Comparison of ENCODE assay signal across 8 cellular contexts in genomic region chr19:54266133-54266532, GRCh38. TPM values are rescaled to one million over a fixed set of nuclear protein-coding genes. Genes with fewer than 3 reads are reported as not detected.
DNase-seq lines count a peak whose midpoint lies in the region; ATAC-seq and TF ChIP-seq lines count a peak whose summit lies in the region.

No MANE protein-coding gene starts in this region.

- no peaks in the 10 kb centered on the region for H3K9me2 ChIP-seq in GM23338 (ENCODE audit: insufficient read depth)

- TF ChIP-seq CTCF in AG09319 (IDR thresholded peaks at IDR 0.05; ENCODE audit: low read depth, low read length) (peak; percentile 50), GM23338 (conservative IDR thresholded peaks at IDR 0.05; ENCODE audit: low read depth in 2 of 2) (peak; percentile 88 to 97), esophagus squamous epithelium (IDR thresholded peaks at IDR 0.05) (peak; percentile 47 to 69 (median 51)), nephron (IDR thresholded peaks at IDR 0.05; ENCODE audit: unreplicated experiment in 3 of 3) (peak; percentile 70 to 75 (median 71))

- no peaks in the 10 kb centered on the region for H3F3A ChIP-seq in GM23338 (replicated peaks; ENCODE audit: low read depth)

- H3K4me1 Mint-ChIP-seq in GM23338 (peaks cover 5% of the 10 kb centered on the region; the same call in 2 of the 3 replicates), nephron (no peaks in the 10 kb centered on the region)

- H3K27me3 Mint-ChIP-seq in GM23338 (ENCODE audit: insufficient read depth, low read depth, poor library complexity) (no peaks in the 10 kb centered on the region), nephron (ENCODE audit: low read depth) (peaks cover 7% of the 10 kb centered on the region)

- intact Hi-C loops in esophagus squamous epithelium (cut with DNase I), result no loop called here

- no peaks in the 10 kb centered on the region; the same call in 1 of the 2 replicates for H3K4me1 ChIP-seq in GM23338 (ENCODE audit: insufficient read depth)
- no peaks in the 10 kb centered on the region for H3K4me1 ChIP-seq in esophagus squamous epithelium

- H3K9me3 Mint-ChIP-seq in GM23338, result no peaks in the 10 kb centered on the region; the same call in 2 of the 3 replicates
- H3K9me3 Mint-ChIP-seq in nephron, result peaks cover 3% of the 10 kb centered on the region

- 0 out of 2 replicates have a peak overlapping the region, but pooled peaks have one; percentile 12 for H3K4me2 ChIP-seq in GM23338

- H3K36me3 ChIP-seq in GM23338 (ENCODE audit: insufficient read depth), result no peaks in the 10 kb centered on the region
- no peaks in the 10 kb centered on the region for H3K36me3 ChIP-seq in esophagus squamous epithelium

- no peak overlapping the region; the same call in 1 of the 2 replicates for H3K27ac Mint-ChIP-seq in GM23338
- no peak overlapping the region for H3K27ac Mint-ChIP-seq in nephron

- no peak overlapping the region for H2AFZ ChIP-seq in GM23338

- no peak overlapping the region for H3K4me3 Mint-ChIP-seq in GM23338
- no peak overlapping the region for H3K4me3 Mint-ChIP-seq in nephron

- WGBS in esophagus squamous epithelium, 2 donors, result 9 to 10% methylated on average over 6 of the region's 6 CpGs

- TF ChIP-seq POLR2A in esophagus squamous epithelium (IDR thresholded peaks at IDR 0.05), result no peak

- H3K27ac ChIP-seq in GM23338 (ENCODE audit: low read depth) (no peak overlapping the region), esophagus squamous epithelium (no peak overlapping the region)

- H3K27me3 ChIP-seq in GM23338 (ENCODE audit: insufficient read depth) (no peaks in the 10 kb centered on the region), esophagus squamous epithelium (peaks cover 0 to 25% (median 0%) of the 10 kb centered on the region in 4 donors)

- peak; percentile 11 for DNase-seq in AG09319 (ENCODE audit: extremely low read depth, low read depth)
- DNase-seq in GM23338 (ENCODE audit: low spot score), result peak; percentile 98
- DNase-seq in NOMO-1 treated with DMSO at 0.1 percent for 48 hours (lab: John Stamatoyannopoulos, UW; ENCODE audit: unreplicated experiment), result peak; percentile 43
- peak; percentile 45 for DNase-seq in activated CD8-positive, alpha-beta memory T cell treated with anti-CD3 and anti-CD28 coated beads, Interleukin-2, amount 50 U/mL, for 24 hours (ENCODE audit: extremely low read depth)
- no peak for DNase-seq in esophagus squamous epithelium (lab: John Stamatoyannopoulos, UW)
- DNase-seq in stimulated activated naive CD4-positive, alpha-beta T cell treated with Interleukin-2 at 50 U/mL for 16 hours (lab: John Stamatoyannopoulos, UW), result peak; percentile 57
- DNase-seq in NCI-H1048 (lab: John Stamatoyannopoulos, UW), result no peak

- no peaks in the 10 kb centered on the region for H4K20me1 ChIP-seq in GM23338 (replicated peaks; ENCODE audit: insufficient read depth)

- ATAC-seq in GM23338, result peak; percentile 100

- H3K36me3 Mint-ChIP-seq in GM23338 (ENCODE audit: low read depth) (no peaks in the 10 kb centered on the region), nephron (ENCODE audit: low read depth) (no peaks in the 10 kb centered on the region)

- no peaks in the 10 kb centered on the region for H3K79me2 ChIP-seq in GM23338 (replicated peaks; ENCODE audit: insufficient read depth)

- H3K4me3 ChIP-seq in GM23338, result no peak overlapping the region
- no peak overlapping the region for H3K4me3 ChIP-seq in esophagus squamous epithelium

- H3K9me3 ChIP-seq in esophagus squamous epithelium, result no peaks in the 10 kb centered on the region

TF ChIP-seq in GM23338, 12 proteins besides CTCF, POLR2A, EP300 and RAD21 (continues in another document):
- TF ChIP-seq ZNF114 (CRISPR knock-in tag; IDR thresholded peaks at IDR 0.05) (no peak), POLR2AphosphoS5 (IDR thresholded peaks at IDR 0.05; ENCODE audit: low read depth) (no peak), JUNB (IDR thresholded peaks at IDR 0.05; ENCODE audit: unreplicated experiment) (no peak), ETS1 (IDR thresholded peaks at IDR 0.05) (no peak), ZNF462 (CRISPR knock-in tag; IDR thresholded peaks at IDR 0.05) (peak; percentile 36; the same call in 1 of the 2 replicates)

RNA-seq across cellular contexts. Expression of gene LILRB5, which starts 9.1 kb away (rescaled TPM):
- total RNA-seq in GM23338 (2014; rRNA removed; shearing (Covaris generic)), result not detected in 2 replicates
- polyA plus RNA-seq in GM23338 (2016; fragmentation: Nextera tagmentation; extraction: Ambion mirVana), result not detected in 2 replicates
- 1 to 10 TPM in 3 of 4 donors, not detected in 1; 1.4 to 9.3 (median 5.8) TPM for total RNA-seq in esophagus squamous epithelium

RNA-seq across cellular contexts. Expression of gene LILRB2, which starts 14.8 kb away (rescaled TPM):
- total RNA-seq in GM23338 (2014; rRNA removed; shearing (Covaris generic)), result not detected in 2 replicates
- polyA plus RNA-seq in GM23338 (2016; fragmentation: Nextera tagmentation; extraction: Ambion mirVana), result not detected in 2 replicates
- 1 to 10 TPM in 2 of 4 donors, under 1 TPM in 1, not detected in 1; 0.40 to 1.9 (median 1.0) TPM for total RNA-seq in esophagus squamous epithelium

RNA-seq across cellular contexts. Expression of gene LILRA6, which starts 23.5 kb away (rescaled TPM):
- total RNA-seq in GM23338 (2014; rRNA removed; shearing (Covaris generic)), result not detected in 2 replicates
- not detected in 2 replicates for polyA plus RNA-seq in GM23338 (2016; fragmentation: Nextera tagmentation; extraction: Ambion mirVana)
- 1 to 10 TPM in 1 of 4 donors, under 1 TPM in 2, not detected in 1; 0.53 to 1.7 (median 0.95) TPM for total RNA-seq in esophagus squamous epithelium

RNA-seq across cellular contexts. Expression of gene LILRB3, which starts 43.3 kb away (rescaled TPM):
- total RNA-seq in GM23338 (2014; rRNA removed; shearing (Covaris generic)), result not detected in 2 replicates
- not detected in 2 replicates for polyA plus RNA-seq in GM23338 (2016; fragmentation: Nextera tagmentation; extraction: Ambion mirVana)
- total RNA-seq in esophagus squamous epithelium, result 10 to 100 TPM in 1 of 4 donors, 1 to 10 TPM in 2, not detected in 1; 7.8 to 18.8 (median 8.3) TPM

RNA-seq across cellular contexts. Expression of gene LILRA5, which starts 46.8 kb away (rescaled TPM):
- not detected in 2 replicates for total RNA-seq in GM23338 (2014; rRNA removed; shearing (Covaris generic))
- polyA plus RNA-seq in GM23338 (2016; fragmentation: Nextera tagmentation; extraction: Ambion mirVana), result not detected in 2 replicates
- 1 to 10 TPM in 1 of 4 donors, under 1 TPM in 2, not detected in 1; 0.38 to 1.4 (median 0.70) TPM for total RNA-seq in esophagus squamous epithelium

Comparison
In these comparisons a context has a peak if more than half of its experiments do, and no peak if none do; other contexts are left out.
1. DNase-seq: peak in AG09319 (single experiment), GM23338 (single experiment), NOMO-1 treated with DMSO at 0.1 percent for 48 hours (single experiment), activated CD8-positive, alpha-beta memory T cell treated with anti-CD3 and anti-CD28 coated beads, Interleukin-2, amount 50 U/mL, for 24 hours (single experiment) and stimulated activated naive CD4-positive, alpha-beta T cell treated with Interleukin-2 at 50 U/mL for 16 hours (single experiment); none in esophagus squamous epithelium (single experiment) and NCI-H1048 (single experiment).
2. Peak in every context shown above with its lines, with median percentiles within 50 percentile points of each other: CTCF ChIP-seq.